1 cellular context compared by ENCODE assay signal in genomic region chr6:3258201-3258600, GRCh38.
TF ChIP-seq lines count a peak whose summit lies in the region.

No MANE protein-coding gene starts in this region.

TF ChIP-seq in H1, 55 proteins besides CTCF, POLR2A, EP300 and RAD21:
- no peak for TF ChIP-seq POU5F1 (IDR thresholded peaks at IDR 0.05; ENCODE audit: low read depth, low read length)
- no peak for TF ChIP-seq SIN3A (conservative IDR thresholded peaks at IDR 0.05 in 1 of 2, IDR thresholded peaks at IDR 0.05 in 1 of 2; ENCODE audit: low read depth in 1 of 2, low read length in 2 of 2)
- TF ChIP-seq MAFK (IDR thresholded peaks at IDR 0.05; ENCODE audit: low read depth, low read length), result no peak
- no peak for TF ChIP-seq ASH2L (IDR thresholded peaks at IDR 0.05; ENCODE audit: low read length)
- no peak for TF ChIP-seq CHD2 (IDR thresholded peaks at IDR 0.05; ENCODE audit: low read length)
- TF ChIP-seq BCL11A (IDR thresholded peaks at IDR 0.05; ENCODE audit: low read depth in 2 of 2, low read length in 2 of 2), result no peak
- no peak for TF ChIP-seq PHF8 (conservative IDR thresholded peaks at IDR 0.05; ENCODE audit: low read depth, low read length)
- TF ChIP-seq HDAC6 (IDR thresholded peaks at IDR 0.05; ENCODE audit: low read depth, low read length), result no peak
- no peak for TF ChIP-seq RBBP5 (IDR thresholded peaks at IDR 0.05; ENCODE audit: borderline replicate concordance, low read depth, low read length)
- TF ChIP-seq SP1 (IDR thresholded peaks at IDR 0.05; ENCODE audit: low read depth, low read length), result no peak
- TF ChIP-seq TEAD4 (IDR thresholded peaks at IDR 0.05; ENCODE audit: low read depth, low read length), result no peak
- no peak for TF ChIP-seq GABPA (IDR thresholded peaks at IDR 0.05; ENCODE audit: borderline replicate concordance, insufficient read depth, low read length)
- no peak for TF ChIP-seq JUN (IDR thresholded peaks at IDR 0.05; ENCODE audit: low read depth, low read length)
- TF ChIP-seq SAP30 (IDR thresholded peaks at IDR 0.05; ENCODE audit: insufficient read depth, insufficient replicate concordance, low read length), result no peak
- no peak for TF ChIP-seq CREB1 (IDR thresholded peaks at IDR 0.05)
- TF ChIP-seq, protein P1, sequence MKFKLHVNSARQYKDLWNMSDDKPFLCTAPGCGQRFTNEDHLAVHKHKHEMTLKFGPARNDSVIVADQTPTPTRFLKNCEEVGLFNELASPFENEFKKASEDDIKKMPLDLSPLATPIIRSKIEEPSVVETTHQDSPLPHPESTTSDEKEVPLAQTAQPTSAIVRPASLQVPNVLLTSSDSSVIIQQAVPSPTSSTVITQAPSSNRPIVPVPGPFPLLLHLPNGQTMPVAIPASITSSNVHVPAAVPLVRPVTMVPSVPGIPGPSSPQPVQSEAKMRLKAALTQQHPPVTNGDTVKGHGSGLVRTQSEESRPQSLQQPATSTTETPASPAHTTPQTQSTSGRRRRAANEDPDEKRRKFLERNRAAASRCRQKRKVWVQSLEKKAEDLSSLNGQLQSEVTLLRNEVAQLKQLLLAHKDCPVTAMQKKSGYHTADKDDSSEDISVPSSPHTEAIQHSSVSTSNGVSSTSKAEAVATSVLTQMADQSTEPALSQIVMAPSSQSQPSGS (IDR thresholded peaks at IDR 0.05; ENCODE audit: low read length), result no peak
- TF ChIP-seq EZH2 (IDR thresholded peaks at IDR 0.05; ENCODE audit: low read depth, low read length, severe bottlenecking), result no peak
